18 cellular contexts compared by ENCODE assay signal in the genomic region with DNA sequence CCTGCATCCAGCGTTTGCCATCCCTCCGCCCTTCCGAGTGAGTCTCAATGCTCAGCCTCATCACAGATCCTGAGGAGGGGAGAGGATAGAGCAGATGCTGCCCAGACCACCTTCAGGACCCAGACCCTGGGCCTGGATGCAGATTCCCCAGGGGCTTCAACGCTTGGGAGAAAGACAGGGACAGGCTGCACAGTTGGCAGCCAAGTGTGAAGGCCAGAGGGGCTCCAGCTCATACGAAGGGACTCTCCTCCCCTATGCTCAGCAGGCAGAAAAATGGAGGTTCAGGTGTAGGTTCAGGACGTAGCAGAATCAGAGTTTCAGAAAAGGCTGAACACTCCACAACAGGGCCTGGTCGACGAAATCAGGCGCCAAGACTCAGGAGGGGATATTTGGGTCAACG.
DNase-seq lines count a peak whose midpoint lies in the region; ATAC-seq, FAIRE-seq and TF ChIP-seq lines count a peak whose summit lies in the region.
"Had no signal": no experiment of that assay in that cellular context is flagged by ENCODE, and none has a peak within 500 bp of the region (broad histone marks: within the 10 kb centered on the region; RNA-seq: fewer than 3 reads in every experiment).

No MANE protein-coding gene starts in this region.

- H3K4me1 ChIP-seq in GM23338 (ENCODE audit: insufficient read depth) = no peaks in the 10 kb centered on the region
- H3K4me1 ChIP-seq in colonic mucosa = no peaks in the 10 kb centered on the region
- H3K4me1 ChIP-seq in kidney (ENCODE audit: control insufficient read depth in 1 of 2, insufficient read depth in 1 of 2, low read depth in 1 of 2, low read length in 2 of 2) = no peaks in the 10 kb centered on the region

- TF ChIP-seq CTCF in GM23338 (conservative IDR thresholded peaks at IDR 0.05; ENCODE audit: low read depth in 2 of 2) (no peak), colonic mucosa (IDR thresholded peaks at IDR 0.05) (no peak), kidney (IDR thresholded peaks at IDR 0.05; ENCODE audit: borderline replicate concordance, extremely low read depth, insufficient read depth) (no peak)

- no peaks in the 10 kb centered on the region for H3K9me3 ChIP-seq in colonic mucosa
- H3K9me3 ChIP-seq in kidney (ENCODE audit: control insufficient read depth in 1 of 2, low read length in 2 of 2) = no peaks in the 10 kb centered on the region

- H3K4me3 ChIP-seq in GM23338 (no peak overlapping the region), colonic mucosa (no peak overlapping the region), kidney (ENCODE audit: low read length in 2 of 2) (no peak overlapping the region)

- H4K20me1 ChIP-seq in GM23338 (replicated peaks; ENCODE audit: insufficient read depth) = no peaks in the 10 kb centered on the region

- H3K4me2 ChIP-seq in GM23338 = no peak overlapping the region

- peak overlapping the region; percentile 32 for H2AFZ ChIP-seq in GM23338

- H3K9me2 ChIP-seq in GM23338 (ENCODE audit: insufficient read depth) = no peaks in the 10 kb centered on the region

- intact Hi-C loops in colonic mucosa (cut with DNase I) = no loop called here
- intact Hi-C loops in kidney (cut with DNase I) = no loop called here

- no peaks in the 10 kb centered on the region for H3K36me3 ChIP-seq in GM23338 (ENCODE audit: insufficient read depth)
- H3K36me3 ChIP-seq in colonic mucosa = no peaks in the 10 kb centered on the region
- no peaks in the 10 kb centered on the region for H3K36me3 ChIP-seq in kidney (ENCODE audit: control insufficient read depth in 1 of 2, insufficient read depth in 2 of 2, low read length in 2 of 2)

- H3K4me3 Mint-ChIP-seq in GM23338 = no peak overlapping the region
- H3K4me3 Mint-ChIP-seq: CD14-positive monocyte; CD4-positive, alpha-beta memory T cell had no signal

- no peaks in the 10 kb centered on the region for H3K79me2 ChIP-seq in GM23338 (replicated peaks; ENCODE audit: insufficient read depth)

- H3K9ac ChIP-seq in colonic mucosa (ENCODE audit: low read depth in 2 of 2, low read length in 2 of 2) (no peak overlapping the region), kidney (ENCODE audit: low read length in 2 of 2) (no peak overlapping the region)

- H3K27me3 ChIP-seq in GM23338 (ENCODE audit: insufficient read depth) (no peaks in the 10 kb centered on the region), colonic mucosa (no peaks in the 10 kb centered on the region)

- H3F3A ChIP-seq in GM23338 (replicated peaks; ENCODE audit: low read depth) = no peaks in the 10 kb centered on the region

- FAIRE-seq in kidney (lab: Jason Lieb, UNC) = no peak
- FAIRE-seq: A204.1, H54 had no signal

- H3K27ac ChIP-seq in GM23338 (ENCODE audit: low read depth) = no peak overlapping the region
- no peak overlapping the region for H3K27ac ChIP-seq in colonic mucosa
- H3K27ac ChIP-seq in kidney (ENCODE audit: low read depth in 2 of 2, low read length in 2 of 2) = no peak overlapping the region
- H3K27ac ChIP-seq: HL-60 had no signal

- H3K27me3 Mint-ChIP-seq in GM23338 (ENCODE audit: insufficient read depth, low read depth, poor library complexity) = peaks cover 4% of the 10 kb centered on the region
- H3K27me3 Mint-ChIP-seq: CD4-positive, alpha-beta memory T cell had no signal

- H3K9me3 Mint-ChIP-seq in GM23338 = no peaks in the 10 kb centered on the region; the same call in 1 of the 3 replicates

- ATAC-seq in GM23338 = no peak
- ATAC-seq in HG02852 (IDR thresholded peaks at IDR 0.05; ENCODE audit: unreplicated experiment) = no peak

- H3K36me3 Mint-ChIP-seq in GM23338 (ENCODE audit: low read depth) = no peaks in the 10 kb centered on the region; the same call in 2 of the 3 replicates
- H3K36me3 Mint-ChIP-seq: CD14-positive monocyte; CD4-positive, alpha-beta memory T cell had no signal

- no peak overlapping the region for H3K27ac Mint-ChIP-seq in GM23338
- H3K27ac Mint-ChIP-seq: CD14-positive monocyte; CD4-positive, alpha-beta memory T cell had no signal

- no peaks in the 10 kb centered on the region for H3K4me1 Mint-ChIP-seq in GM23338
- H3K4me1 Mint-ChIP-seq: CD14-positive monocyte; CD4-positive, alpha-beta memory T cell had no signal

- DNase-seq in GM23338 (ENCODE audit: low spot score) (no peak), colonic mucosa (peak; percentile 1), kidney (peak; percentile 45), ureter (ENCODE audit: low spot score) (peak; percentile 23), H4 (ENCODE audit: low spot score) (no peak), NCI-H2029 treated with DMSO at 0.1 percent for 48 hours (lab: John Stamatoyannopoulos, UW) (no peak)
- DNase-seq: ACHN; AML-193; Calu3; CD4-positive, alpha-beta memory T cell; DMS79 treated with DMSO at 0.1 percent for 48 hours; GF-D8; HCEC 1CT had no signal

TF ChIP-seq in GM23338, 12 proteins besides CTCF, POLR2A, EP300 and RAD21 (continues in another document):
- TF ChIP-seq CREB1 (CRISPR knock-in tag; IDR thresholded peaks at IDR 0.05; ENCODE audit: low read depth) = no peak
- TF ChIP-seq ZNF114 (CRISPR knock-in tag; IDR thresholded peaks at IDR 0.05) = no peak
- no peak for TF ChIP-seq NANOG (IDR thresholded peaks at IDR 0.05; ENCODE audit: borderline replicate concordance)
- TF ChIP-seq, protein P1, sequence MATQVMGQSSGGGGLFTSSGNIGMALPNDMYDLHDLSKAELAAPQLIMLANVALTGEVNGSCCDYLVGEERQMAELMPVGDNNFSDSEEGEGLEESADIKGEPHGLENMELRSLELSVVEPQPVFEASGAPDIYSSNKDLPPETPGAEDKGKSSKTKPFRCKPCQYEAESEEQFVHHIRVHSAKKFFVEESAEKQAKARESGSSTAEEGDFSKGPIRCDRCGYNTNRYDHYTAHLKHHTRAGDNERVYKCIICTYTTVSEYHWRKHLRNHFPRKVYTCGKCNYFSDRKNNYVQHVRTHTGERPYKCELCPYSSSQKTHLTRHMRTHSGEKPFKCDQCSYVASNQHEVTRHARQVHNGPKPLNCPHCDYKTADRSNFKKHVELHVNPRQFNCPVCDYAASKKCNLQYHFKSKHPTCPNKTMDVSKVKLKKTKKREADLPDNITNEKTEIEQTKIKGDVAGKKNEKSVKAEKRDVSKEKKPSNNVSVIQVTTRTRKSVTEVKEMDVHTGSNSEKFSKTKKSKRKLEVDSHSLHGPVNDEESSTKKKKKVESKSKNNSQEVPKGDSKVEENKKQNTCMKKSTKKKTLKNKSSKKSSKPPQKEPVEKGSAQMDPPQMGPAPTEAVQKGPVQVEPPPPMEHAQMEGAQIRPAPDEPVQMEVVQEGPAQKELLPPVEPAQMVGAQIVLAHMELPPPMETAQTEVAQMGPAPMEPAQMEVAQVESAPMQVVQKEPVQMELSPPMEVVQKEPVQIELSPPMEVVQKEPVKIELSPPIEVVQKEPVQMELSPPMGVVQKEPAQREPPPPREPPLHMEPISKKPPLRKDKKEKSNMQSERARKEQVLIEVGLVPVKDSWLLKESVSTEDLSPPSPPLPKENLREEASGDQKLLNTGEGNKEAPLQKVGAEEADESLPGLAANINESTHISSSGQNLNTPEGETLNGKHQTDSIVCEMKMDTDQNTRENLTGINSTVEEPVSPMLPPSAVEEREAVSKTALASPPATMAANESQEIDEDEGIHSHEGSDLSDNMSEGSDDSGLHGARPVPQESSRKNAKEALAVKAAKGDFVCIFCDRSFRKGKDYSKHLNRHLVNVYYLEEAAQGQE (IDR thresholded peaks at IDR 0.05; ENCODE audit: unreplicated experiment) = no peak
- no peak for TF ChIP-seq EZH2phosphoT487 (IDR thresholded peaks at IDR 0.05; ENCODE audit: unreplicated experiment)
- no peak for TF ChIP-seq ZNF331 (CRISPR knock-in tag; IDR thresholded peaks at IDR 0.05; ENCODE audit: low read depth)
- no peak for TF ChIP-seq JUNB (IDR thresholded peaks at IDR 0.05; ENCODE audit: unreplicated experiment)
- no peak for TF ChIP-seq POLR2AphosphoS5 (IDR thresholded peaks at IDR 0.05; ENCODE audit: low read depth)
- TF ChIP-seq STAT1 (IDR thresholded peaks at IDR 0.05; ENCODE audit: unreplicated experiment) = no peak
- TF ChIP-seq, protein P2, sequence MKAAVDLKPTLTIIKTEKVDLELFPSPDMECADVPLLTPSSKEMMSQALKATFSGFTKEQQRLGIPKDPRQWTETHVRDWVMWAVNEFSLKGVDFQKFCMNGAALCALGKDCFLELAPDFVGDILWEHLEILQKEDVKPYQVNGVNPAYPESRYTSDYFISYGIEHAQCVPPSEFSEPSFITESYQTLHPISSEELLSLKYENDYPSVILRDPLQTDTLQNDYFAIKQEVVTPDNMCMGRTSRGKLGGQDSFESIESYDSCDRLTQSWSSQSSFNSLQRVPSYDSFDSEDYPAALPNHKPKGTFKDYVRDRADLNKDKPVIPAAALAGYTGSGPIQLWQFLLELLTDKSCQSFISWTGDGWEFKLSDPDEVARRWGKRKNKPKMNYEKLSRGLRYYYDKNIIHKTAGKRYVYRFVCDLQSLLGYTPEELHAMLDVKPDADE (IDR thresholded peaks at IDR 0.05) = no peak

Comparison
In these comparisons a context has a peak if more than half of its experiments do, and no peak if none do; other contexts are left out.
1. DNase-seq: peak in colonic mucosa (single experiment), kidney (single experiment) and ureter (single experiment); none in GM23338 (single experiment), H4 (single experiment) and NCI-H2029 treated with DMSO at 0.1 percent for 48 hours (single experiment).